8 cellular contexts compared by ENCODE assay signal in the genomic region with DNA sequence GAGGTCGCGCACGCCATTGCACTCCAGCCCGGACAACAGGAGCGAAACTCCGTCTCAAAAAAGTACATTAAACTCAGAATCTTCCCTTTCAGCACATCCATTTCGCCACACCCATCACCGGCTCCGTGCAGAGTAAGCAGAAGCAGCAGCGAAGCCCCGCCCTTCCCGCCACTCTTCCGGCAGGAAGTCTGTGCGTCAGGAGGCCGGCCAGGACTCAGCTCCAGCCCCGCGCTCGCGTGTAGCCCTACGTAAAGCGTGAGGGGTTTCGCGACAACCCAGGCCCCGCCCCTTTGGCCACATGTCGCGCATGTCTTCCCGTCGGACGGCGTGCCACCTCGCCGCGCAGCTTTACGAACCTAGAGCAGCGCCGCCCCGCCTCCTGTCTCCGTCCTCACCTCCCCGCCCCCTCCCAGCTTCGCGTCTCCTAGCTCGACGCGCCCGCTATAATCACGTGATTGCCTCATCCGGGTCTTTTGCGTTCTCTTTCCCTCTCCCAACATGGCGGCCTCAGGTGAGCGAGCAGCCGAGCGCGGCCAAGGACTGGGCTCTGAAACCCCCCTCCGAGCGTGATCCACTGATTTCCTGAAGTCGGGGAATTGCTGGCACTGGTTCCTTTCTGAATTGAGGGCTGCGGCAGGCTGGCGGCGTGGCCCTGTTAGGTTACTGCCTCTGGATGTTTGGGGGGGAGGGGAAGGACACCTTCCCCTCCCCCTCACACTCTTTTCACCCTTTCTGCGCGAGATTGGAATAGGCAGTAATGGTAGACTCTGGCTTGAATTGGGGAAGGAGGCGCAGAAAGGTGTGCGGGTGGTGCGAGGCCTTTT. TPM values are rescaled to one million over a fixed set of nuclear protein-coding genes. Genes with fewer than 3 reads are reported as not detected.
DNase-seq lines count a peak whose midpoint lies in the region; ATAC-seq and TF ChIP-seq lines count a peak whose summit lies in the region.

A gene with protein sequence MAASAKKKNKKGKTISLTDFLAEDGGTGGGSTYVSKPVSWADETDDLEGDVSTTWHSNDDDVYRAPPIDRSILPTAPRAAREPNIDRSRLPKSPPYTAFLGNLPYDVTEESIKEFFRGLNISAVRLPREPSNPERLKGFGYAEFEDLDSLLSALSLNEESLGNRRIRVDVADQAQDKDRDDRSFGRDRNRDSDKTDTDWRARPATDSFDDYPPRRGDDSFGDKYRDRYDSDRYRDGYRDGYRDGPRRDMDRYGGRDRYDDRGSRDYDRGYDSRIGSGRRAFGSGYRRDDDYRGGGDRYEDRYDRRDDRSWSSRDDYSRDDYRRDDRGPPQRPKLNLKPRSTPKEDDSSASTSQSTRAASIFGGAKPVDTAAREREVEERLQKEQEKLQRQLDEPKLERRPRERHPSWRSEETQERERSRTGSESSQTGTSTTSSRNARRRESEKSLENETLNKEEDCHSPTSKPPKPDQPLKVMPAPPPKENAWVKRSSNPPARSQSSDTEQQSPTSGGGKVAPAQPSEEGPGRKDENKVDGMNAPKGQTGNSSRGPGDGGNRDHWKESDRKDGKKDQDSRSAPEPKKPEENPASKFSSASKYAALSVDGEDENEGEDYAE (plus strand): TSS at position 471 of the 824 bp plus-strand sequence. CDS start 28 bp downstream, at position 499.

- in situ Hi-C loops in GM13976 (cut with MboI; ENCODE audit: low sequenced_read_pairs, unreplicated experiment), result no loop called here

- intact Hi-C loops in T-helper 1 cell treated with Interleukin-12 subunit alpha and Interleukin-12 subunit beta and Interleukin-4 antibody, amounts not matched to agents 30 ng/mL and 1 ng/mL, for 36 hours (cut with micrococcal nuclease), result loop anchor here (1.0 to 10.0 kb wide), 17 partner anchors 33 to 981 kb away; a partner anchor contains a TSS
- intact Hi-C loops in heart left ventricle (cut with DNase I), result loop anchor here in 1 of 10 donors (5.0 kb wide), 1 partner anchor 41 kb away; no protein-coding TSS in a partner anchor
- intact Hi-C loops in posterior cingulate gyrus (cut with DNase I), result no loop called here

- TF ChIP-seq CTCF in GM13976 (IDR thresholded peaks at IDR 0.05; ENCODE audit: borderline replicate concordance, control extremely low read depth, extremely low read depth, insufficient read depth, missing control alignments), result no peak
- no peak for TF ChIP-seq CTCF in heart left ventricle (IDR thresholded peaks at IDR 0.05)
- no peak for TF ChIP-seq CTCF in upper lobe of left lung (IDR thresholded peaks at IDR 0.05)

- H3K27ac ChIP-seq in heart left ventricle (peak within 1 kb of the TSS; percentile 33 to 97 (median 89)), upper lobe of left lung (peak within 1 kb of the TSS; percentile 90 to 97 (median 92))

- H3K9me3 ChIP-seq in heart left ventricle (no peaks in the 10 kb centered on the region), upper lobe of left lung (no peaks in the 10 kb centered on the region)

- 0 to 1% (median 0%) methylated on average over 48 to 64 of the region's 64 CpGs for WGBS in heart left ventricle, 4 donors
- WGBS in upper lobe of left lung, 2 donors, result 0 to 1% methylated on average over 39 to 54 of the region's 64 CpGs

- H3K4me3 ChIP-seq in heart left ventricle, result peak within 1 kb of the TSS; percentile 57 to 97 (median 88)
- peak within 1 kb of the TSS; percentile 72 to 86 (median 81) for H3K4me3 ChIP-seq in upper lobe of left lung

- H3K36me3 ChIP-seq in heart left ventricle (peaks cover 0 to 28% (median 8%) of the 10 kb centered on the region in 9 donors), upper lobe of left lung (peaks cover 0 to 5% (median 1%) of the 10 kb centered on the region in 4 donors)

- peak in 1 of 2 donors; percentile 62 for TF ChIP-seq POLR2A in heart left ventricle (IDR thresholded peaks at IDR 0.05)
- peak in 3 of 4 donors; percentile 19 to 80 (median 63) for TF ChIP-seq POLR2A in upper lobe of left lung (IDR thresholded peaks at IDR 0.05)

- H3K27me3 ChIP-seq in heart left ventricle, result peaks cover 0 to 1% (median 0%) of the 10 kb centered on the region in 9 donors
- H3K27me3 ChIP-seq in upper lobe of left lung, result no peaks in the 10 kb centered on the region

- DNase-seq in GM13976 (ENCODE audit: low spot score) (peak; percentile 98), NCI-H146 treated with DMSO at 0.1 percent for 48 hours (lab: John Stamatoyannopoulos, UW; ENCODE audit: unreplicated experiment) (peak; percentile 99), amniotic epithelial cell (ENCODE audit: low read depth) (peak; percentile 99), heart left ventricle (peak; percentile 100), posterior cingulate gyrus (peak; percentile 99 to 100 (median 100)), upper lobe of left lung (peak; percentile 99 to 100)

- peak in 1 of 4 donors; percentile 85 for TF ChIP-seq EP300 in upper lobe of left lung (IDR thresholded peaks at IDR 0.05)

- ATAC-seq in HG02870 (IDR thresholded peaks at IDR 0.05; ENCODE audit: unreplicated experiment), result peak; percentile 91
- peak; percentile 96 to 97 (median 96) for ATAC-seq in heart left ventricle
- ATAC-seq in upper lobe of left lung (ENCODE audit: low FRiP score in 2 of 2), result peak; percentile 98 to 100

- H3K4me1 ChIP-seq in heart left ventricle, result peaks cover 7 to 55% (median 42%) of the 10 kb centered on the region in 12 donors
- H3K4me1 ChIP-seq in upper lobe of left lung, result peaks cover 42 to 53% (median 45%) of the 10 kb centered on the region in 4 donors

RNA-seq across cellular contexts. Expression of the gene that starts here (rescaled TPM):
- total RNA-seq in T-helper 1 cell treated with Interleukin-12 subunit alpha and Interleukin-12 subunit beta and Interleukin-4 antibody, amounts not matched to agents 30 ng/mL and 1 ng/mL, for 36 hours, result 356 and 374 TPM in 2 replicates
- total RNA-seq in heart left ventricle, result 100 to 1,000 TPM; 307 to 481 (median 348) TPM
- polyA plus RNA-seq in heart left ventricle, result 100 to 1,000 TPM in 1 of 2 donors, 10 to 100 TPM in 1; 52.0 to 172 TPM
- total RNA-seq in upper lobe of left lung, result 100 to 1,000 TPM; 222 to 451 (median 363) TPM

Comparison
In these comparisons a context has a peak if more than half of its experiments do, and no peak if none do; other contexts are left out.
1. Peak in every context shown above with its lines: DNase-seq, ATAC-seq, H3K4me3 ChIP-seq and H3K27ac ChIP-seq.